1 cellular context compared by ENCODE assay signal in genomic region chr6:33921745-33922144, GRCh38.
TF ChIP-seq lines count a peak whose summit lies in the region.

No MANE protein-coding gene starts in this region.

TF ChIP-seq in H1, 55 proteins besides CTCF, POLR2A, EP300 and RAD21:
- TF ChIP-seq RBBP5 (IDR thresholded peaks at IDR 0.05; ENCODE audit: borderline replicate concordance, low read depth, low read length) (no peak), FOSL1 (IDR thresholded peaks at IDR 0.05; ENCODE audit: insufficient read depth, low read depth, low read length) (no peak), KDM1A (IDR thresholded peaks at IDR 0.05; ENCODE audit: borderline replicate concordance, low read length) (no peak), POLR2AphosphoS5 (IDR thresholded peaks at IDR 0.05; ENCODE audit: low read depth, low read length) (no peak), TAF1 (IDR thresholded peaks at IDR 0.05; ENCODE audit: low read depth, low read length) (no peak)
